9 cellular contexts compared by ENCODE assay signal in genomic region chr3:48445277-48445882, GRCh38. TPM values are rescaled to one million over a fixed set of nuclear protein-coding genes. Genes with fewer than 3 reads are reported as not detected.
DNase-seq lines count a peak whose midpoint lies in the region; ATAC-seq, FAIRE-seq and TF ChIP-seq lines count a peak whose summit lies in the region.
"Had no signal": no experiment of that assay in that cellular context is flagged by ENCODE, and none has a peak within 500 bp of the region (broad histone marks: within the 10 kb centered on the region; RNA-seq: fewer than 3 reads in every experiment).

No MANE protein-coding gene starts in this region.

- H3K4me3 ChIP-seq in HepG2 (replicated peaks in 1 of 3; ENCODE audit: insufficient read depth in 1 of 3, low read depth in 2 of 3, low read length in 3 of 3): peak overlapping the region in 2 of 3 experiments; percentile 74 to 86; a peak in 4 of 6 replicates
- no peak overlapping the region for H3K4me3 ChIP-seq in right lobe of liver
- H3K4me3 ChIP-seq in gastrocnemius medialis: peak overlapping the region in 2 of 4 donors; percentile 69

- H3K4me2 ChIP-seq in HepG2 (ENCODE audit: low read depth, low read length): peak overlapping the region; percentile 93

- no peak for TF ChIP-seq CTCF in HepG2 (CRISPR knock-in tag; IDR thresholded peaks at IDR 0.05)
- TF ChIP-seq CTCF in right lobe of liver (IDR thresholded peaks at IDR 0.05): no peak
- no peak for TF ChIP-seq CTCF in gastrocnemius medialis (IDR thresholded peaks at IDR 0.05 in 4 of 5, conservative IDR thresholded peaks at IDR 0.05 in 1 of 5)

- H2AFZ ChIP-seq in HepG2 (ENCODE audit: low read length): no peak overlapping the region

- H3K9me3 ChIP-seq in HepG2 (ENCODE audit: low read length) (no peaks in the 10 kb centered on the region), right lobe of liver (no peaks in the 10 kb centered on the region), gastrocnemius medialis (no peaks in the 10 kb centered on the region)

- 79% methylated on average over 5 of the region's 6 CpGs for WGBS in HepG2 (ENCODE audit: low lambda C conversion rate)
- 69% methylated on average over 5 of the region's 6 CpGs for WGBS in right lobe of liver (ENCODE audit: insufficient coverage, low coverage, low lambda C conversion rate, missing lambda C conversion rate)

- peaks cover 31% of the 10 kb centered on the region for H3K79me2 ChIP-seq in HepG2 (ENCODE audit: insufficient read depth, low read length)

- TF ChIP-seq EP300 in HepG2 (IDR thresholded peaks at IDR 0.05; ENCODE audit: low read depth in 2 of 2, low read length in 2 of 2) (no peak), HepG2 (CRISPR knock-in tag; IDR thresholded peaks at IDR 0.05; ENCODE audit: borderline replicate concordance) (no peak)

- no peak for FAIRE-seq in HepG2 (lab: Jason Lieb, UNC)

- no peaks in the 10 kb centered on the region; a peak in 1 of 5 replicates for H3K27me3 ChIP-seq in HepG2 (ENCODE audit: control insufficient read depth in 1 of 2, insufficient read depth in 2 of 2, low read length in 2 of 2)
- no peaks in the 10 kb centered on the region for H3K27me3 ChIP-seq in right lobe of liver
- H3K27me3 ChIP-seq in gastrocnemius medialis: no peaks in the 10 kb centered on the region

- CTCF ChIA-PET in HepG2 (lab: Yijun Ruan, JAX; ENCODE audit: low intra/inter-chr PET ratio, low total read pairs): no interaction called here

- peaks cover 42% of the 10 kb centered on the region for H3K4me1 Mint-ChIP-seq in activated T-helper 1 cell treated with anti-CD3 and anti-CD28 coated beads, Interleukin-12 subunit alpha, Interleukin-12 subunit beta, Interleukin-2, Interleukin-4 antibody, amounts not matched to agents 30 ng/mL and 10 ng/mL and 1 ng/mL, durations not matched to agents 14 hours and 24 hours and 36 hours (ENCODE audit: low read depth)

- H3K27ac ChIP-seq in HepG2 (ENCODE audit: extremely low read length, insufficient read depth, low read length) (no peak overlapping the region), right lobe of liver (no peak overlapping the region), gastrocnemius medialis (peak overlapping the region in 2 of 4 donors; percentile 77 to 86)

- 0 out of 2 replicates have a peak overlapping the region, but pooled peaks have one; percentile 80 for H3K9ac ChIP-seq in HepG2 (ENCODE audit: insufficient read depth, low read depth, low read length)

- ATAC-seq in HepG2 (no peak), right lobe of liver (no peak), HG03469 (IDR thresholded peaks at IDR 0.05; ENCODE audit: unreplicated experiment) (no peak), GM21723 (IDR thresholded peaks at IDR 0.05; ENCODE audit: unreplicated experiment) (no peak), gastrocnemius medialis (no peak)

- peaks cover 7% of the 10 kb centered on the region for H4K20me1 ChIP-seq in HepG2 (ENCODE audit: insufficient read depth, low read length)

- DNase-seq in HepG2 (ENCODE audit: low spot score): no peak
- DNase-seq in right lobe of liver: no peak
- DNase-seq in activated T-helper 1 cell treated with anti-CD3 and anti-CD28 coated beads, Interleukin-12 subunit alpha, Interleukin-12 subunit beta, Interleukin-2, Interleukin-4 antibody, amounts not matched to agents 30 ng/mL and 10 ng/mL and 1 ng/mL, durations not matched to agents 14 hours and 24 hours and 36 hours (ENCODE audit: low spot score): no peak
- peak; percentile 48 for DNase-seq in islet precursor cell
- DNase-seq in gastrocnemius medialis: no peak
- DNase-seq in G401 (ENCODE audit: low spot score): no peak
- DNase-seq: aorta had no signal

- BruUV-seq in HepG2 (replicated peaks; lab: Mats Ljungman, UMichigan): no TSS peak

- intact Hi-C loops in HepG2 (cut with micrococcal nuclease; ENCODE audit: unreplicated experiment): no loop called here
- intact Hi-C loops in right lobe of liver (cut with DNase I): no loop called here
- intact Hi-C loops in activated T-helper 1 cell treated with anti-CD3 and anti-CD28 coated beads, Interleukin-12 subunit alpha, Interleukin-12 subunit beta, Interleukin-2, Interleukin-4 antibody, amounts not matched to agents 30 ng/mL and 10 ng/mL and 1 ng/mL, durations not matched to agents 14 hours and 24 hours and 36 hours (cut with micrococcal nuclease): loop anchor here (10.0 kb wide), 2 partner anchors 579 to 661 kb away; partner anchors contain the start of genes IMPDH2, NDUFAF3 and SMARCC1
- intact Hi-C loops in gastrocnemius medialis (cut with DNase I; ENCODE audit: low total_unique reads): loop anchor here (10.0 kb wide), 1 partner anchor 1281 kb away; the partner anchor contains the start of gene SETD2

- H3K9me3 Mint-ChIP-seq in activated T-helper 1 cell treated with anti-CD3 and anti-CD28 coated beads, Interleukin-12 subunit alpha, Interleukin-12 subunit beta, Interleukin-2, Interleukin-4 antibody, amounts not matched to agents 30 ng/mL and 10 ng/mL and 1 ng/mL, durations not matched to agents 14 hours and 24 hours and 36 hours: no peaks in the 10 kb centered on the region

- peak overlapping the region; percentile 90 for H3K4me3 Mint-ChIP-seq in activated T-helper 1 cell treated with anti-CD3 and anti-CD28 coated beads, Interleukin-12 subunit alpha, Interleukin-12 subunit beta, Interleukin-2, Interleukin-4 antibody, amounts not matched to agents 30 ng/mL and 10 ng/mL and 1 ng/mL, durations not matched to agents 14 hours and 24 hours and 36 hours

- TF ChIP-seq POLR2A in HepG2 (IDR thresholded peaks at IDR 0.05; ENCODE audit: insufficient read depth in 1 of 2, low read depth in 2 of 2, low read length in 2 of 2) (no peak), right lobe of liver (IDR thresholded peaks at IDR 0.05) (no peak), gastrocnemius medialis (IDR thresholded peaks at IDR 0.05) (no peak)

- H3K4me1 ChIP-seq in HepG2 (ENCODE audit: insufficient read depth, low read length): peaks cover 52% of the 10 kb centered on the region
- H3K4me1 ChIP-seq in right lobe of liver: peaks cover 0 to 25% (median 8%) of the 10 kb centered on the region in 4 donors
- peaks cover 36% of the 10 kb centered on the region in 2 donors for H3K4me1 ChIP-seq in gastrocnemius medialis

- no peak for TF ChIP-seq RAD21 in HepG2 (CRISPR knock-in tag; IDR thresholded peaks at IDR 0.05)

- in situ Hi-C loops in HepG2 (cut with HindIII; ENCODE audit: extremely low pct_ligation_motif_present, low pct_unique_long_range_greater_than_20kb): no loop called here
- in situ Hi-C loops in gastrocnemius medialis (cut with MboI; ENCODE audit: low sequenced_read_pairs in 4 of 4): no loop called here
- in situ Hi-C loops in G401 (cut with HindIII; ENCODE audit: low sequenced_read_pairs): no loop called here

- H3K27me3 Mint-ChIP-seq in activated T-helper 1 cell treated with anti-CD3 and anti-CD28 coated beads, Interleukin-12 subunit alpha, Interleukin-12 subunit beta, Interleukin-2, Interleukin-4 antibody, amounts not matched to agents 30 ng/mL and 10 ng/mL and 1 ng/mL, durations not matched to agents 14 hours and 24 hours and 36 hours (ENCODE audit: insufficient read depth): no peaks in the 10 kb centered on the region

- peaks cover 2 to 9% of the 10 kb centered on the region in 2 experiments; a peak in 2 of 5 replicates for H3K36me3 ChIP-seq in HepG2 (replicated peaks in 1 of 2; ENCODE audit: control insufficient read depth in 1 of 2, insufficient read depth in 2 of 2, low read length in 2 of 2)
- peaks cover 0 to 26% (median under 1%) of the 10 kb centered on the region in 4 donors for H3K36me3 ChIP-seq in right lobe of liver
- H3K36me3 ChIP-seq in gastrocnemius medialis: peaks cover 0 to 26% of the 10 kb centered on the region in 2 donors

- H3K36me3 Mint-ChIP-seq in activated T-helper 1 cell treated with anti-CD3 and anti-CD28 coated beads, Interleukin-12 subunit alpha, Interleukin-12 subunit beta, Interleukin-2, Interleukin-4 antibody, amounts not matched to agents 30 ng/mL and 10 ng/mL and 1 ng/mL, durations not matched to agents 14 hours and 24 hours and 36 hours (ENCODE audit: low read depth): peaks cover 42% of the 10 kb centered on the region

- POLR2A ChIA-PET in HepG2 (lab: Yijun Ruan, JAX): interaction anchor here (0.9 to 4.5 kb wide), 5 partner anchors 14 to 112 kb away, joined by 3 to 50 read pairs (median 6); partner anchors contain the start of genes PFKFB4 and PLXNB1

- H3K27ac Mint-ChIP-seq in activated T-helper 1 cell treated with anti-CD3 and anti-CD28 coated beads, Interleukin-12 subunit alpha, Interleukin-12 subunit beta, Interleukin-2, Interleukin-4 antibody, amounts not matched to agents 30 ng/mL and 10 ng/mL and 1 ng/mL, durations not matched to agents 14 hours and 24 hours and 36 hours: peak overlapping the region; percentile 62

RNA-seq across cellular contexts. Expression of gene ATRIP, which starts 1.2 kb away (rescaled TPM):
- 11.4 and 12.5 TPM in 2 replicates for total RNA-seq in HepG2 (2016; rRNA removed; fragmentation: Illumina TruSeq; extraction: Trizol)
- total RNA-seq in HepG2 (2016; cell fraction: cytosol; rRNA removed; fragmentation: Illumina TruSeq; extraction: Trizol; ENCODE audit: low read depth): 2.6 and 2.7 TPM in 2 replicates
- total RNA-seq in HepG2 (2016; cell fraction: insoluble cytoplasmic fraction; rRNA removed; fragmentation: Illumina TruSeq; extraction: Trizol): 9.5 and 10.4 TPM in 2 replicates
- total RNA-seq in HepG2 (2016; cell fraction: membrane; rRNA removed; fragmentation: Illumina TruSeq; extraction: Trizol): 2.4 and 3.4 TPM in 2 replicates
- total RNA-seq in HepG2 (2016; cell fraction: nucleus; rRNA removed; fragmentation: Illumina TruSeq; extraction: Trizol): 7.4 and 11.0 TPM in 2 replicates
- 5.1 and 5.3 TPM in 2 replicates for polyA plus RNA-seq in HepG2 (2011; rRNA removed)
- polyA plus RNA-seq in HepG2 (2011; cell fraction: cytosol; rRNA removed): 3.7 and 4.7 TPM in 2 replicates
- polyA plus RNA-seq in HepG2 (2011; cell fraction: nucleus; rRNA removed): 12.6 and 13.3 TPM in 2 replicates
- polyA plus RNA-seq in HepG2 (2012): 3.2 and 4.1 TPM in 2 replicates
- polyA plus RNA-seq in HepG2 (2016; cell fraction: cytosol; fragmentation: Illumina TruSeq; extraction: Trizol; ENCODE audit: low read depth): 0.97 and 1.0 TPM in 2 replicates
- polyA plus RNA-seq in HepG2 (2016; cell fraction: insoluble cytoplasmic fraction; fragmentation: Illumina TruSeq; extraction: Trizol; ENCODE audit: low read depth): 7.8 and 11.5 TPM in 2 replicates
- polyA plus RNA-seq in HepG2 (2016; cell fraction: membrane; fragmentation: Illumina TruSeq; extraction: Trizol; ENCODE audit: low read depth): 1.2 and 1.5 TPM in 2 replicates
- polyA plus RNA-seq in HepG2 (2016; cell fraction: nucleus; fragmentation: Illumina TruSeq; extraction: Trizol; ENCODE audit: insufficient read depth, low read depth): 14.7 and 21.6 TPM in 2 replicates
- polyA minus RNA-seq in HepG2 (2011; rRNA and poly(A)+ RNA removed; ENCODE audit: low replicate concordance): 11.5 and 35.8 TPM in 2 replicates
- 2.1 and 3.8 TPM in 2 replicates for polyA minus RNA-seq in HepG2 (2011; cell fraction: cytosol; rRNA and poly(A)+ RNA removed)
- 5.2 and 9.8 TPM in 2 replicates for polyA minus RNA-seq in HepG2 (2011; cell fraction: nucleus; rRNA and poly(A)+ RNA removed)
- total RNA-seq in right lobe of liver: 1 to 10 TPM; 2.4 to 4.5 (median 3.2) TPM
- 16.5 and 20.5 TPM in 2 replicates for total RNA-seq in activated T-helper 1 cell treated with anti-CD3 and anti-CD28 coated beads, Interleukin-12 subunit alpha, Interleukin-12 subunit beta, Interleukin-2, Interleukin-4 antibody, amounts not matched to agents 30 ng/mL and 10 ng/mL and 1 ng/mL, durations not matched to agents 14 hours and 24 hours and 36 hours
- 1 to 10 TPM; 4.8 to 7.2 (median 7.0) TPM for total RNA-seq in gastrocnemius medialis
- 10.8 and 12.6 TPM in 2 replicates for total RNA-seq in G401 (2014; rRNA removed; shearing (Covaris generic))

RNA-seq across cellular contexts. Expression of gene TMA7, which starts 5.3 kb away (rescaled TPM):
- 486 and 510 TPM in 2 replicates for total RNA-seq in HepG2 (2016; rRNA removed; fragmentation: Illumina TruSeq; extraction: Trizol)
- 913 and 1,296 TPM in 2 replicates for total RNA-seq in HepG2 (2016; cell fraction: cytosol; rRNA removed; fragmentation: Illumina TruSeq; extraction: Trizol; ENCODE audit: low read depth)
- total RNA-seq in HepG2 (2016; cell fraction: insoluble cytoplasmic fraction; rRNA removed; fragmentation: Illumina TruSeq; extraction: Trizol): 511 and 522 TPM in 2 replicates
- total RNA-seq in HepG2 (2016; cell fraction: membrane; rRNA removed; fragmentation: Illumina TruSeq; extraction: Trizol): 763 and 886 TPM in 2 replicates
- total RNA-seq in HepG2 (2016; cell fraction: nucleus; rRNA removed; fragmentation: Illumina TruSeq; extraction: Trizol): 177 and 187 TPM in 2 replicates
- polyA plus RNA-seq in HepG2 (2011; rRNA removed): 80.9 and 100 TPM in 2 replicates
- polyA plus RNA-seq in HepG2 (2011; cell fraction: cytosol; rRNA removed): 69.9 and 96.6 TPM in 2 replicates
- polyA plus RNA-seq in HepG2 (2011; cell fraction: nucleus; rRNA removed): 23.2 and 42.0 TPM in 2 replicates
- 194 and 244 TPM in 2 replicates for polyA plus RNA-seq in HepG2 (2012)
- 1,200 and 1,620 TPM in 2 replicates for polyA plus RNA-seq in HepG2 (2016; cell fraction: cytosol; fragmentation: Illumina TruSeq; extraction: Trizol; ENCODE audit: low read depth)
- polyA plus RNA-seq in HepG2 (2016; cell fraction: insoluble cytoplasmic fraction; fragmentation: Illumina TruSeq; extraction: Trizol; ENCODE audit: low read depth): 517 and 532 TPM in 2 replicates
- polyA plus RNA-seq in HepG2 (2016; cell fraction: membrane; fragmentation: Illumina TruSeq; extraction: Trizol; ENCODE audit: low read depth): 742 and 956 TPM in 2 replicates
- 336 and 389 TPM in 2 replicates for polyA plus RNA-seq in HepG2 (2016; cell fraction: nucleus; fragmentation: Illumina TruSeq; extraction: Trizol; ENCODE audit: insufficient read depth, low read depth)
- polyA minus RNA-seq in HepG2 (2011; rRNA and poly(A)+ RNA removed; ENCODE audit: low replicate concordance): 4.4 and 15.7 TPM in 2 replicates
- 18.7 and 23.2 TPM in 2 replicates for polyA minus RNA-seq in HepG2 (2011; cell fraction: cytosol; rRNA and poly(A)+ RNA removed)
- 18.4 and 25.9 TPM in 2 replicates for polyA minus RNA-seq in HepG2 (2011; cell fraction: nucleus; rRNA and poly(A)+ RNA removed)
- total RNA-seq in right lobe of liver: 100 to 1,000 TPM in 2 of 6 experiments, 10 to 100 TPM in 4; 64.8 to 182 (median 80.1) TPM
- 262 and 266 TPM in 2 replicates for total RNA-seq in activated T-helper 1 cell treated with anti-CD3 and anti-CD28 coated beads, Interleukin-12 subunit alpha, Interleukin-12 subunit beta, Interleukin-2, Interleukin-4 antibody, amounts not matched to agents 30 ng/mL and 10 ng/mL and 1 ng/mL, durations not matched to agents 14 hours and 24 hours and 36 hours
- 100 to 1,000 TPM; 202 to 353 (median 294) TPM for total RNA-seq in gastrocnemius medialis
- 770 and 948 TPM in 2 replicates for total RNA-seq in G401 (2014; rRNA removed; shearing (Covaris generic))

RNA-seq across cellular contexts. Expression of gene CCDC51, which starts 5.5 kb away (rescaled TPM):
- 29.4 and 38.3 TPM in 2 replicates for total RNA-seq in HepG2 (2016; rRNA removed; fragmentation: Illumina TruSeq; extraction: Trizol)
- 7.6 and 8.2 TPM in 2 replicates for total RNA-seq in HepG2 (2016; cell fraction: cytosol; rRNA removed; fragmentation: Illumina TruSeq; extraction: Trizol; ENCODE audit: low read depth)
- 33.5 and 38.7 TPM in 2 replicates for total RNA-seq in HepG2 (2016; cell fraction: insoluble cytoplasmic fraction; rRNA removed; fragmentation: Illumina TruSeq; extraction: Trizol)
- total RNA-seq in HepG2 (2016; cell fraction: membrane; rRNA removed; fragmentation: Illumina TruSeq; extraction: Trizol): 12.2 and 12.5 TPM in 2 replicates
- total RNA-seq in HepG2 (2016; cell fraction: nucleus; rRNA removed; fragmentation: Illumina TruSeq; extraction: Trizol): 12.4 and 13.6 TPM in 2 replicates
- 15.5 and 18.1 TPM in 2 replicates for polyA plus RNA-seq in HepG2 (2011; rRNA removed)
- polyA plus RNA-seq in HepG2 (2011; cell fraction: cytosol; rRNA removed): 16.8 and 19.2 TPM in 2 replicates
- polyA plus RNA-seq in HepG2 (2011; cell fraction: nucleus; rRNA removed): 6.5 and 8.5 TPM in 2 replicates
- 8.4 and 9.8 TPM in 2 replicates for polyA plus RNA-seq in HepG2 (2012)
- polyA plus RNA-seq in HepG2 (2016; cell fraction: cytosol; fragmentation: Illumina TruSeq; extraction: Trizol; ENCODE audit: low read depth): 3.9 and 4.9 TPM in 2 replicates
- 29.3 and 29.9 TPM in 2 replicates for polyA plus RNA-seq in HepG2 (2016; cell fraction: insoluble cytoplasmic fraction; fragmentation: Illumina TruSeq; extraction: Trizol; ENCODE audit: low read depth)
- 8.0 TPM in 2 replicates for polyA plus RNA-seq in HepG2 (2016; cell fraction: membrane; fragmentation: Illumina TruSeq; extraction: Trizol; ENCODE audit: low read depth)
- 16.3 and 19.0 TPM in 2 replicates for polyA plus RNA-seq in HepG2 (2016; cell fraction: nucleus; fragmentation: Illumina TruSeq; extraction: Trizol; ENCODE audit: insufficient read depth, low read depth)
- polyA minus RNA-seq in HepG2 (2011; rRNA and poly(A)+ RNA removed; ENCODE audit: low replicate concordance): 11.3 and 25.4 TPM in 2 replicates
- polyA minus RNA-seq in HepG2 (2011; cell fraction: cytosol; rRNA and poly(A)+ RNA removed): 4.5 and 4.7 TPM in 2 replicates
- polyA minus RNA-seq in HepG2 (2011; cell fraction: nucleus; rRNA and poly(A)+ RNA removed): 3.0 and 3.3 TPM in 2 replicates
- 10 to 100 TPM in 2 of 6 experiments, 1 to 10 TPM in 4; 5.9 to 16.0 (median 8.1) TPM for total RNA-seq in right lobe of liver
- total RNA-seq in activated T-helper 1 cell treated with anti-CD3 and anti-CD28 coated beads, Interleukin-12 subunit alpha, Interleukin-12 subunit beta, Interleukin-2, Interleukin-4 antibody, amounts not matched to agents 30 ng/mL and 10 ng/mL and 1 ng/mL, durations not matched to agents 14 hours and 24 hours and 36 hours: 26.0 and 26.3 TPM in 2 replicates
- total RNA-seq in gastrocnemius medialis: 10 to 100 TPM in 2 of 4 donors, 1 to 10 TPM in 2; 4.9 to 12.2 (median 9.9) TPM
- 21.3 and 30.0 TPM in 2 replicates for total RNA-seq in G401 (2014; rRNA removed; shearing (Covaris generic))

RNA-seq across cellular contexts. Expression of gene PLXNB1, which starts 15.5 kb away (rescaled TPM):
- total RNA-seq in HepG2 (2016; rRNA removed; fragmentation: Illumina TruSeq; extraction: Trizol): 25.4 and 86.0 TPM in 2 replicates
- 33.1 and 33.9 TPM in 2 replicates for total RNA-seq in HepG2 (2016; cell fraction: cytosol; rRNA removed; fragmentation: Illumina TruSeq; extraction: Trizol; ENCODE audit: low read depth)
- 23.9 and 92.3 TPM in 2 replicates for total RNA-seq in HepG2 (2016; cell fraction: insoluble cytoplasmic fraction; rRNA removed; fragmentation: Illumina TruSeq; extraction: Trizol)
- 30.7 and 31.8 TPM in 2 replicates for total RNA-seq in HepG2 (2016; cell fraction: membrane; rRNA removed; fragmentation: Illumina TruSeq; extraction: Trizol)
- total RNA-seq in HepG2 (2016; cell fraction: nucleus; rRNA removed; fragmentation: Illumina TruSeq; extraction: Trizol): 140 and 158 TPM in 2 replicates
- 143 and 179 TPM in 2 replicates for polyA plus RNA-seq in HepG2 (2011; rRNA removed)
- polyA plus RNA-seq in HepG2 (2011; cell fraction: cytosol; rRNA removed): 71.5 and 83.2 TPM in 2 replicates
- polyA plus RNA-seq in HepG2 (2011; cell fraction: nucleus; rRNA removed): 1,144 and 1,345 TPM in 2 replicates
- polyA plus RNA-seq in HepG2 (2012): 140 and 149 TPM in 2 replicates
- polyA plus RNA-seq in HepG2 (2016; cell fraction: cytosol; fragmentation: Illumina TruSeq; extraction: Trizol; ENCODE audit: low read depth): 5.5 and 6.7 TPM in 2 replicates
- polyA plus RNA-seq in HepG2 (2016; cell fraction: insoluble cytoplasmic fraction; fragmentation: Illumina TruSeq; extraction: Trizol; ENCODE audit: low read depth): 23.3 and 26.9 TPM in 2 replicates
- polyA plus RNA-seq in HepG2 (2016; cell fraction: membrane; fragmentation: Illumina TruSeq; extraction: Trizol; ENCODE audit: low read depth): 12.8 and 12.9 TPM in 2 replicates
- 420 and 470 TPM in 2 replicates for polyA plus RNA-seq in HepG2 (2016; cell fraction: nucleus; fragmentation: Illumina TruSeq; extraction: Trizol; ENCODE audit: insufficient read depth, low read depth)
- polyA minus RNA-seq in HepG2 (2011; rRNA and poly(A)+ RNA removed; ENCODE audit: low replicate concordance): 83.4 and 325 TPM in 2 replicates
- polyA minus RNA-seq in HepG2 (2011; cell fraction: cytosol; rRNA and poly(A)+ RNA removed): 54.4 and 79.5 TPM in 2 replicates
- polyA minus RNA-seq in HepG2 (2011; cell fraction: nucleus; rRNA and poly(A)+ RNA removed): 295 and 329 TPM in 2 replicates
- total RNA-seq in right lobe of liver: 100 to 1,000 TPM in 2 of 6 experiments, 10 to 100 TPM in 4; 65.9 to 132 (median 86.5) TPM
- total RNA-seq in activated T-helper 1 cell treated with anti-CD3 and anti-CD28 coated beads, Interleukin-12 subunit alpha, Interleukin-12 subunit beta, Interleukin-2, Interleukin-4 antibody, amounts not matched to agents 30 ng/mL and 10 ng/mL and 1 ng/mL, durations not matched to agents 14 hours and 24 hours and 36 hours: 5.7 and 7.0 TPM in 2 replicates
- 1 to 10 TPM; 2.8 to 7.2 (median 3.5) TPM for total RNA-seq in gastrocnemius medialis
- 10.7 and 23.5 TPM in 2 replicates for total RNA-seq in G401 (2014; rRNA removed; shearing (Covaris generic))

RNA-seq across cellular contexts. Expression of gene SHISA5, which starts 58.6 kb away (rescaled TPM):
- 74.3 and 91.4 TPM in 2 replicates for total RNA-seq in HepG2 (2016; rRNA removed; fragmentation: Illumina TruSeq; extraction: Trizol)
- 90.2 and 104 TPM in 2 replicates for total RNA-seq in HepG2 (2016; cell fraction: cytosol; rRNA removed; fragmentation: Illumina TruSeq; extraction: Trizol; ENCODE audit: low read depth)
- 67.1 and 95.9 TPM in 2 replicates for total RNA-seq in HepG2 (2016; cell fraction: insoluble cytoplasmic fraction; rRNA removed; fragmentation: Illumina TruSeq; extraction: Trizol)
- total RNA-seq in HepG2 (2016; cell fraction: membrane; rRNA removed; fragmentation: Illumina TruSeq; extraction: Trizol): 162 and 190 TPM in 2 replicates
- 45.3 and 51.5 TPM in 2 replicates for total RNA-seq in HepG2 (2016; cell fraction: nucleus; rRNA removed; fragmentation: Illumina TruSeq; extraction: Trizol)
- polyA plus RNA-seq in HepG2 (2011; rRNA removed): 75.8 and 83.0 TPM in 2 replicates
- 82.9 and 103 TPM in 2 replicates for polyA plus RNA-seq in HepG2 (2011; cell fraction: cytosol; rRNA removed)
- polyA plus RNA-seq in HepG2 (2011; cell fraction: nucleus; rRNA removed): 54.8 and 59.4 TPM in 2 replicates
- 68.4 and 68.8 TPM in 2 replicates for polyA plus RNA-seq in HepG2 (2012)
- 116 and 135 TPM in 2 replicates for polyA plus RNA-seq in HepG2 (2016; cell fraction: cytosol; fragmentation: Illumina TruSeq; extraction: Trizol; ENCODE audit: low read depth)
- 71.7 and 96.4 TPM in 2 replicates for polyA plus RNA-seq in HepG2 (2016; cell fraction: insoluble cytoplasmic fraction; fragmentation: Illumina TruSeq; extraction: Trizol; ENCODE audit: low read depth)
- 203 and 209 TPM in 2 replicates for polyA plus RNA-seq in HepG2 (2016; cell fraction: membrane; fragmentation: Illumina TruSeq; extraction: Trizol; ENCODE audit: low read depth)
- 89.8 and 103 TPM in 2 replicates for polyA plus RNA-seq in HepG2 (2016; cell fraction: nucleus; fragmentation: Illumina TruSeq; extraction: Trizol; ENCODE audit: insufficient read depth, low read depth)
- polyA minus RNA-seq in HepG2 (2011; rRNA and poly(A)+ RNA removed; ENCODE audit: low replicate concordance): 147 and 175 TPM in 2 replicates
- polyA minus RNA-seq in HepG2 (2011; cell fraction: cytosol; rRNA and poly(A)+ RNA removed): 34.9 and 49.9 TPM in 2 replicates
- 11.2 and 15.8 TPM in 2 replicates for polyA minus RNA-seq in HepG2 (2011; cell fraction: nucleus; rRNA and poly(A)+ RNA removed)
- 100 to 1,000 TPM in 4 of 6 experiments, 10 to 100 TPM in 2; 76.3 to 118 (median 101) TPM for total RNA-seq in right lobe of liver
- 90.1 and 92.5 TPM in 2 replicates for total RNA-seq in activated T-helper 1 cell treated with anti-CD3 and anti-CD28 coated beads, Interleukin-12 subunit alpha, Interleukin-12 subunit beta, Interleukin-2, Interleukin-4 antibody, amounts not matched to agents 30 ng/mL and 10 ng/mL and 1 ng/mL, durations not matched to agents 14 hours and 24 hours and 36 hours
- 10 to 100 TPM; 17.0 to 31.6 (median 23.4) TPM for total RNA-seq in gastrocnemius medialis
- 115 and 124 TPM in 2 replicates for total RNA-seq in G401 (2014; rRNA removed; shearing (Covaris generic))

Comparison
In these comparisons a context has a peak if more than half of its experiments do, and no peak if none do; other contexts are left out.
1. H3K4me3 ChIP-seq: peak in HepG2 (2 of 3); none in right lobe of liver (0 of 3).
2. intact Hi-C loops: an anchor here in activated T-helper 1 cell treated with anti-CD3 and anti-CD28 coated beads, Interleukin-12 subunit alpha, Interleukin-12 subunit beta, Interleukin-2, Interleukin-4 antibody, amounts not matched to agents 30 ng/mL and 10 ng/mL and 1 ng/mL, durations not matched to agents 14 hours and 24 hours and 36 hours (10.0 kb wide) and gastrocnemius medialis (10.0 kb wide); none called in HepG2 and right lobe of liver.